ENCODE assay signal across 21 cellular contexts in genomic region chr6:35547666-35548065, GRCh38. TPM values are rescaled to one million over a fixed set of nuclear protein-coding genes. Genes with fewer than 3 reads are reported as not detected.
"Had no signal": no experiment of that assay in that cellular context is flagged by ENCODE, and none has a peak within 500 bp of the region (broad histone marks: within the 10 kb centered on the region; RNA-seq: fewer than 3 reads in every experiment).

No MANE protein-coding gene starts in this region.

- H3K36me3 ChIP-seq: gastrocnemius medialis, heart left ventricle, sigmoid colon, spleen had no signal

- H3K4me3 Mint-ChIP-seq: activated B cell treated with CpG ODN at 0.5 μM for 24 hours; activated CD4-positive, alpha-beta memory T cell treated with anti-CD3 and anti-CD28 coated beads for 36 hours; activated naive CD8-positive, alpha-beta T cell; dendritic cell treated with granulocyte-macrophage colony-stimulating factor and Interleukin-4, amounts not matched to agents 40 ng/mL and 50 ng/mL, for 4 days; immature natural killer cell; naive thymus-derived CD8-positive, alpha-beta T cell; stimulated activated memory B cell treated with anti-CD40 and anti-IgM and Interleukin-4, amounts not matched to agents 10 μg/mL and 1 μg/mL and 100 μg/mL, for 72 hours had no signal

- DNase-seq: activated B cell treated with CpG ODN at 0.5 μM for 24 hours; activated CD4-positive, alpha-beta memory T cell treated with anti-CD3 and anti-CD28 coated beads for 36 hours; activated CD4-positive, alpha-beta T cell treated with anti-CD3 and anti-CD28 coated beads for 4 hours; activated T-cell treated with anti-CD3 and anti-CD28 coated beads for 4 hours; erythroblast; gastrocnemius medialis; heart left ventricle; immature natural killer cell; left ventricle myocardium superior; mesenchymal stem cell; naive thymus-derived CD8-positive, alpha-beta T cell; sigmoid colon; stimulated activated CD4-positive, alpha-beta T cell treated with anti-CD3 and anti-CD28 coated beads, Interleukin-4, amount 100 ng/mL, for 4 hours; T-helper 2 cell; testis had no signal

- H3K4me3 ChIP-seq: gastrocnemius medialis, heart left ventricle, sigmoid colon, spleen, testis had no signal

- H2AFZ ChIP-seq: parathyroid adenoma had no signal

- ATAC-seq: gastrocnemius medialis; heart left ventricle; left ventricle myocardium superior; naive thymus-derived CD8-positive, alpha-beta T cell; stimulated activated memory B cell treated with anti-CD40 and anti-IgM and Interleukin-4, amounts not matched to agents 10 μg/mL and 1 μg/mL and 100 μg/mL, for 72 hours had no signal

- H3K9me3 ChIP-seq: gastrocnemius medialis, testis had no signal

- H3K4me1 Mint-ChIP-seq: activated B cell treated with CpG ODN at 0.5 μM for 24 hours; stimulated activated memory B cell treated with anti-CD40 and anti-IgM and Interleukin-4, amounts not matched to agents 10 μg/mL and 1 μg/mL and 100 μg/mL, for 72 hours had no signal

- H3K27me3 ChIP-seq: gastrocnemius medialis, spleen, testis had no signal

- H3K9ac ChIP-seq: parathyroid adenoma had no signal

- H3K27ac ChIP-seq: gastrocnemius medialis, heart left ventricle, parathyroid adenoma, sigmoid colon, spleen, testis had no signal

- H3K4me1 ChIP-seq: gastrocnemius medialis, heart left ventricle, parathyroid adenoma, sigmoid colon, testis had no signal

- H3K27ac Mint-ChIP-seq: activated B cell treated with CpG ODN at 0.5 μM for 24 hours; activated CD4-positive, alpha-beta memory T cell treated with anti-CD3 and anti-CD28 coated beads for 36 hours; activated naive CD8-positive, alpha-beta T cell; dendritic cell treated with granulocyte-macrophage colony-stimulating factor and Interleukin-4, amounts not matched to agents 40 ng/mL and 50 ng/mL, for 4 days; immature natural killer cell; naive thymus-derived CD8-positive, alpha-beta T cell; stimulated activated memory B cell treated with anti-CD40 and anti-IgM and Interleukin-4, amounts not matched to agents 10 μg/mL and 1 μg/mL and 100 μg/mL, for 72 hours had no signal

- H3K27me3 Mint-ChIP-seq: activated naive CD8-positive, alpha-beta T cell had no signal

- H3K79me2 ChIP-seq: parathyroid adenoma had no signal

RNA-seq across cellular contexts. Expression of gene TULP1, which starts 35.0 kb away (rescaled TPM):
- total RNA-seq: activated B cell treated with CpG ODN at 0.5 μM for 24 hours; activated CD4-positive, alpha-beta memory T cell treated with anti-CD3 and anti-CD28 coated beads for 36 hours; gastrocnemius medialis; heart left ventricle; left ventricle myocardium superior; naive thymus-derived CD8-positive, alpha-beta T cell; renal cortical epithelial cell; sigmoid colon; spleen had no signal
- polyA plus RNA-seq: immature natural killer cell; naive thymus-derived CD8-positive, alpha-beta T cell; sigmoid colon had no signal

RNA-seq across cellular contexts. Expression of gene TEAD3, which starts 50.8 kb away (rescaled TPM):
- polyA plus RNA-seq: immature natural killer cell had no signal
